ENCODE assay signal across 34 cellular contexts in genomic region chr10:125073996-125074395, GRCh38.
"Had no signal": no experiment of that assay in that cellular context is flagged by ENCODE, and none has a peak within 500 bp of the region (broad histone marks: within the 10 kb centered on the region; RNA-seq: fewer than 3 reads in every experiment).

No MANE protein-coding gene starts in this region.

- H3K4me1 Mint-ChIP-seq: activated B cell treated with CpG ODN at 0.5 μM for 24 hours; activated CD4-positive, alpha-beta T cell treated with anti-CD3 and anti-CD28 coated beads, Interleukin-2, amount 10 ng/mL, durations not matched to agents 24 days and 14 days; activated naive CD8-positive, alpha-beta T cell treated with anti-CD3 and anti-CD28 coated beads for 36 hours; activated T-helper 17 cell treated with anti-CD3 and anti-CD28 coated beads, Interleukin-2, amount 50 U/mL, for 72 hours had no signal

- H3K36me3 ChIP-seq: breast epithelium had no signal

- H3K4me3 Mint-ChIP-seq: activated B cell treated with CpG ODN at 0.5 μM for 24 hours; activated CD4-positive, alpha-beta memory T cell treated with anti-CD3 and anti-CD28 coated beads for 36 hours; activated CD4-positive, alpha-beta T cell treated with anti-CD3 and anti-CD28 coated beads, Interleukin-2, amount 10 ng/mL, durations not matched to agents 24 days and 14 days; activated CD8-positive, alpha-beta T cell treated with anti-CD3 and anti-CD28 coated beads for 36 hours; activated naive CD4-positive, alpha-beta T cell treated with anti-CD3 and anti-CD28 coated beads for 36 hours; activated naive CD8-positive, alpha-beta T cell treated with anti-CD3 and anti-CD28 coated beads for 36 hours; activated T-cell treated with anti-CD3 and anti-CD28 coated beads, Interleukin-2, amount 50 U/mL, for 4 hours; activated T-cell treated with anti-CD3 and anti-CD28 coated beads, Interleukin-2, amount 50 U/mL, for 72 hours; activated T-helper 1 cell treated with anti-CD3 and anti-CD28 coated beads, Interleukin-12 subunit alpha, Interleukin-12 subunit beta, Interleukin-2, Interleukin-4 antibody, amounts not matched to agents 30 ng/mL and 10 ng/mL and 1 ng/mL, durations not matched to agents 14 hours and 24 hours and 36 hours; activated T-helper 17 cell treated with anti-CD3 and anti-CD28 coated beads, Interleukin-2, amount 50 U/mL, for 72 hours; T-helper 1 cell treated with Interleukin-12 subunit alpha and Interleukin-12 subunit beta and Interleukin-4 antibody, amounts not matched to agents 30 μg/mL and 1 μg/mL, for 36 hours; T-helper 2 cell treated with Interferon-gamma antibody and Interleukin-4, amounts not matched to agents 5 μg/mL and 100 μg/mL, for 36 hours had no signal

- H3K4me1 ChIP-seq: breast epithelium had no signal

- H3K4me3 ChIP-seq: adrenal gland, body of pancreas, breast epithelium had no signal

- H3K27ac ChIP-seq: adrenal gland, body of pancreas, brain microvascular endothelial cell, breast epithelium, VCaP had no signal

- H3K9me3 ChIP-seq: adrenal gland, body of pancreas, breast epithelium had no signal

- H3K27ac Mint-ChIP-seq: activated B cell treated with CpG ODN at 0.5 μM for 24 hours; activated CD4-positive, alpha-beta memory T cell treated with anti-CD3 and anti-CD28 coated beads for 36 hours; activated CD4-positive, alpha-beta T cell treated with anti-CD3 and anti-CD28 coated beads, Interleukin-2, amount 10 ng/mL, durations not matched to agents 24 days and 14 days; activated CD8-positive, alpha-beta T cell treated with anti-CD3 and anti-CD28 coated beads for 36 hours; activated naive CD4-positive, alpha-beta T cell treated with anti-CD3 and anti-CD28 coated beads for 36 hours; activated naive CD4-positive, alpha-beta T cell treated with anti-CD3 and anti-CD28 coated beads, Interleukin-2, amount 50 U/mL, for 72 hours; activated naive CD8-positive, alpha-beta T cell treated with anti-CD3 and anti-CD28 coated beads for 36 hours; activated T-cell treated with anti-CD3 and anti-CD28 coated beads, Interleukin-2, amount 50 U/mL, for 72 hours; activated T-helper 1 cell treated with anti-CD3 and anti-CD28 coated beads, Interleukin-12 subunit alpha, Interleukin-12 subunit beta, Interleukin-2, Interleukin-4 antibody, amounts not matched to agents 30 ng/mL and 10 ng/mL and 1 ng/mL, durations not matched to agents 14 hours and 24 hours and 36 hours; activated T-helper 17 cell treated with anti-CD3 and anti-CD28 coated beads, Interleukin-2, amount 50 U/mL, for 72 hours; T-helper 1 cell treated with Interleukin-12 subunit alpha and Interleukin-12 subunit beta and Interleukin-4 antibody, amounts not matched to agents 30 μg/mL and 1 μg/mL, for 36 hours; T-helper 2 cell treated with Interferon-gamma antibody and Interleukin-4, amounts not matched to agents 5 μg/mL and 100 μg/mL, for 36 hours had no signal

- DNase-seq: activated B cell treated with CpG ODN at 0.5 μM for 24 hours; activated CD4-positive, alpha-beta memory T cell treated with anti-CD3 and anti-CD28 coated beads for 36 hours; activated CD4-positive, alpha-beta T cell treated with anti-CD3 and anti-CD28 coated beads for 4 hours; activated CD4-positive, alpha-beta T cell treated with anti-CD3 and anti-CD28 coated beads, Interleukin-2, amount 10 ng/mL, durations not matched to agents 24 days and 14 days; activated CD4-positive, alpha-beta T cell treated with anti-CD3 and anti-CD28 coated beads, Interleukin-2, amount 50 U/mL, for 1 hour; activated CD4-positive, alpha-beta T cell treated with anti-CD3 and anti-CD28 coated beads, Interleukin-2, amount 50 U/mL, for 4 hours; activated CD4-positive, CD25-positive, alpha-beta regulatory T cell treated with anti-CD3 and anti-CD28 coated beads, Interleukin-2, amount 50 U/mL, for 72 hours; activated CD8-positive, alpha-beta memory T cell treated with anti-CD3 and anti-CD28 coated beads, Interleukin-2, amount 50 U/mL, for 4 hours; activated CD8-positive, alpha-beta T cell treated with anti-CD3 and anti-CD28 coated beads for 36 hours; activated effector memory CD4-positive, alpha-beta T cell treated with anti-CD3 and anti-CD28 coated beads, Interleukin-2, amount 50 U/mL, for 16 hours; activated gamma-delta T cell treated with Interleukin-2 at 50 U/mL for 16 hours; activated naive CD4-positive, alpha-beta T cell; activated naive CD4-positive, alpha-beta T cell treated with anti-CD3 and anti-CD28 coated beads for 36 hours; activated naive CD4-positive, alpha-beta T cell treated with anti-CD3 and anti-CD28 coated beads, Interleukin-2, amount 50 U/mL, for 16 hours; activated naive CD8-positive, alpha-beta T cell treated with anti-CD3 and anti-CD28 coated beads for 36 hours; activated T-cell treated with anti-CD3 and anti-CD28 coated beads for 4 hours; activated T-cell treated with anti-CD3 and anti-CD28 coated beads, Interleukin-2, amount 50 U/mL, for 1 hour; activated T-cell treated with anti-CD3 and anti-CD28 coated beads, Interleukin-2, amount 50 U/mL, for 4 hours; activated T-cell treated with anti-CD3 and anti-CD28 coated beads, Interleukin-2, amount 50 U/mL, for 72 hours; adrenal gland; amniotic stem cell; body of pancreas; brain microvascular endothelial cell; central memory CD4-positive, alpha-beta T cell; T-helper 1 cell; T-helper 2 cell; T-helper 9 cell had no signal

- H3K27me3 Mint-ChIP-seq: activated CD4-positive, alpha-beta T cell treated with anti-CD3 and anti-CD28 coated beads, Interleukin-2, amount 10 ng/mL, durations not matched to agents 24 days and 14 days had no signal

- H3K9me3 Mint-ChIP-seq: activated B cell treated with CpG ODN at 0.5 μM for 24 hours; activated CD4-positive, alpha-beta memory T cell treated with anti-CD3 and anti-CD28 coated beads for 36 hours; activated CD4-positive, alpha-beta T cell treated with anti-CD3 and anti-CD28 coated beads, Interleukin-2, amount 10 ng/mL, durations not matched to agents 24 days and 14 days; activated CD8-positive, alpha-beta T cell treated with anti-CD3 and anti-CD28 coated beads for 36 hours; activated naive CD4-positive, alpha-beta T cell treated with anti-CD3 and anti-CD28 coated beads for 36 hours; activated naive CD4-positive, alpha-beta T cell treated with anti-CD3 and anti-CD28 coated beads, Interleukin-2, amount 50 U/mL, for 72 hours; activated naive CD8-positive, alpha-beta T cell treated with anti-CD3 and anti-CD28 coated beads for 36 hours; activated T-cell treated with anti-CD3 and anti-CD28 coated beads, Interleukin-2, amount 50 U/mL, for 4 hours; activated T-cell treated with anti-CD3 and anti-CD28 coated beads, Interleukin-2, amount 50 U/mL, for 72 hours; activated T-helper 1 cell treated with anti-CD3 and anti-CD28 coated beads, Interleukin-12 subunit alpha, Interleukin-12 subunit beta, Interleukin-2, Interleukin-4 antibody, amounts not matched to agents 30 ng/mL and 10 ng/mL and 1 ng/mL, durations not matched to agents 14 hours and 24 hours and 36 hours; activated T-helper 17 cell treated with anti-CD3 and anti-CD28 coated beads, Interleukin-2, amount 50 U/mL, for 72 hours; T-helper 1 cell treated with Interleukin-12 subunit alpha and Interleukin-12 subunit beta and Interleukin-4 antibody, amounts not matched to agents 30 μg/mL and 1 μg/mL, for 36 hours; T-helper 2 cell treated with Interferon-gamma antibody and Interleukin-4, amounts not matched to agents 5 μg/mL and 100 μg/mL, for 36 hours had no signal

- H3K36me3 Mint-ChIP-seq: activated CD4-positive, alpha-beta memory T cell treated with anti-CD3 and anti-CD28 coated beads for 36 hours; activated naive CD4-positive, alpha-beta T cell treated with anti-CD3 and anti-CD28 coated beads, Interleukin-2, amount 50 U/mL, for 72 hours; activated naive CD8-positive, alpha-beta T cell treated with anti-CD3 and anti-CD28 coated beads for 36 hours had no signal

- H3K27me3 ChIP-seq: adrenal gland, body of pancreas, brain microvascular endothelial cell, breast epithelium had no signal

- ATAC-seq: activated CD8-positive, alpha-beta T cell treated with anti-CD3 and anti-CD28 coated beads for 36 hours; activated naive CD4-positive, alpha-beta T cell treated with anti-CD3 and anti-CD28 coated beads, Interleukin-2, amount 50 U/mL, for 72 hours; activated T-cell treated with anti-CD3 and anti-CD28 coated beads, Interleukin-2, amount 50 U/mL, for 4 hours; activated T-cell treated with anti-CD3 and anti-CD28 coated beads, Interleukin-2, amount 50 U/mL, for 72 hours; activated T-helper 17 cell treated with anti-CD3 and anti-CD28 coated beads, Interleukin-2, amount 50 U/mL, for 72 hours; body of pancreas had no signal
